Comparison of ENCODE assay signal across 12 cellular contexts in genomic region chr19:38035515-38036495, GRCh38.
A peak's percentile ranks its signal among the peaks of the same experiment; 100 is the strongest.
DNase-seq lines count a peak whose midpoint lies in the region; ATAC-seq, FAIRE-seq and TF ChIP-seq lines count a peak whose summit lies in the region.
"Had no signal": no experiment of that assay in that cellular context is flagged by ENCODE, and none has a peak within 500 bp of the region (broad histone marks: within the 10 kb centered on the region; RNA-seq: fewer than 3 reads in every experiment).

No MANE protein-coding gene starts in this region.

- peak overlapping the region; percentile 66 for H3K4ac ChIP-seq in H1 (replicated peaks; ENCODE audit: insufficient read length, low read depth, low read length)

- H3K9me3 ChIP-seq in H1 (ENCODE audit: insufficient read depth in 2 of 2, low read depth in 1 of 2, low read length in 1 of 2) (0 out of 4 replicates have a peak, but pooled peaks cover 0 to 2% of the 10 kb centered on the region in 2 experiments), psoas muscle (no peaks in the 10 kb centered on the region)

- TF ChIP-seq EP300 in H1 (IDR thresholded peaks at IDR 0.05; ENCODE audit: borderline replicate concordance in 1 of 2, low read depth in 2 of 2, low read length in 2 of 2), result no peak

- no peak overlapping the region for H4K5ac ChIP-seq in H1 (ENCODE audit: insufficient read length, low read depth, low read length)

- H2BK120ac ChIP-seq in H1 (replicated peaks; ENCODE audit: low read depth, low read length), result no peak overlapping the region

- H3K18ac ChIP-seq in H1 (ENCODE audit: extremely low read depth, low read length), result no peak overlapping the region

- FAIRE-seq in H1 (lab: Jason Lieb, UNC), result no peak

- 90% methylated on average over 17 of the region's 17 CpGs; no CpG with 5 or more reads in 1 of the 2 experiments for WGBS in H1 (ENCODE audit: extremely low coverage in 1 of 2, insufficient coverage in 1 of 2, insufficient read length in 1 of 2, insufficient replicate concordance in 2 of 2, low coverage in 1 of 2, low lambda C conversion rate in 2 of 2, missing lambda C conversion rate in 1 of 2), 2 experiments
- 46 to 59% (median 49%) methylated on average over 17 of the region's 17 CpGs for WGBS in psoas muscle, 3 donors

- DNase-seq in EH (ENCODE audit: low read depth), result peak; percentile 87
- peak; percentile 65 for DNase-seq in NCI-H226
- no peak for DNase-seq in H1 (ENCODE audit: low read depth in 1 of 2, low spot score in 2 of 2)
- DNase-seq in psoas muscle, result peak in 1 of 2 donors; percentile 72
- no peak for DNase-seq in effector CD8-positive, alpha-beta T cell (lab: John Stamatoyannopoulos, UW)
- no peak for DNase-seq in RPMI8226
- DNase-seq in stimulated activated CD8-positive, alpha-beta memory T cell treated with anti-CD3 and anti-CD28 coated beads, Interleukin-4, amount 100 ng/mL, for 48 hours, result no peak
- DNase-seq in CD1c-positive myeloid dendritic cell (ENCODE audit: extremely low spot score), result no peak
- DNase-seq: cerebellar nuclear complex, NCI-H345 had no signal

- no peaks in the 10 kb centered on the region; the same call in 1 of the 2 replicates for H3K23me2 ChIP-seq in H1 (ENCODE audit: low read depth, low read length)

- no peak overlapping the region for H2AFZ ChIP-seq in H1 (ENCODE audit: low read length)

- no peak overlapping the region for H3K23ac ChIP-seq in H1 (ENCODE audit: insufficient read length)

- no peak overlapping the region for H3K56ac ChIP-seq in H1 (replicated peaks; ENCODE audit: insufficient read length, low read depth, low read length)

- H3K79me2 ChIP-seq in H1 (ENCODE audit: control insufficient read depth in 1 of 2, insufficient read depth in 2 of 2, low read length in 2 of 2), result peaks cover 0 to 10% of the 10 kb centered on the region in 2 experiments; a peak in 1 of 4 replicates

- H2BK20ac ChIP-seq in H1 (ENCODE audit: low read length), result no peak overlapping the region

- no peak overlapping the region for H3K9ac ChIP-seq in H1 (replicated peaks in 1 of 4; ENCODE audit: extremely low read depth in 1 of 4, low read depth in 3 of 4, low read length in 3 of 4)

- H4K20me1 ChIP-seq in H1 (replicated peaks in 1 of 2; ENCODE audit: control insufficient read depth in 1 of 2, insufficient read depth in 2 of 2, low read length in 2 of 2), result peaks cover 2 to 11% of the 10 kb centered on the region in 2 experiments

- H2BK15ac ChIP-seq in H1 (ENCODE audit: low read length), result peak overlapping the region; percentile 46

- TF ChIP-seq CTCF in H1 (IDR thresholded peaks at IDR 0.05; ENCODE audit: control extremely low read depth in 1 of 3, insufficient read depth in 1 of 3, low read depth in 1 of 3, low read length in 3 of 3) (no peak), psoas muscle (IDR thresholded peaks at IDR 0.05) (no peak)

- intact Hi-C loops in psoas muscle (cut with DNase I), result loop anchor here in 1 of 2 donors (10.0 kb wide), 1 partner anchor 131 kb away; the partner anchor contains the start of genes SIPA1L3 and WDR87

- H3K4me3 ChIP-seq in H1 (ENCODE audit: extremely low read depth in 1 of 4, insufficient read depth in 2 of 4, low read depth in 3 of 4, low read length in 4 of 4), result no peak overlapping the region
- peak overlapping the region; percentile 18 for H3K4me3 ChIP-seq in psoas muscle
- H3K4me3 ChIP-seq: heart right ventricle had no signal

- peak; percentile 38 to 82 (median 70) for ATAC-seq in psoas muscle
- ATAC-seq: natural killer cell treated with Interleukin-12 subunit alpha and Interleukin-12 subunit beta and Interleukin-15 and Interleukin-18, amount 100 ng/mL, for 72 hours had no signal

- no peak for TF ChIP-seq POLR2A in H1 (IDR thresholded peaks at IDR 0.05; ENCODE audit: control extremely low read depth in 1 of 2, low read depth in 2 of 2, low read length in 2 of 2)

- CTCF ChIA-PET in H1 (lab: Charles Lee; ENCODE audit: partially characterized antibody), result interaction anchor here (0.8 to 3.3 kb wide), 5 partner anchors 10 to 59 kb away, joined by 3 to 14 read pairs (median 3); no protein-coding TSS in a partner anchor

- H3K4me1 ChIP-seq in H1 (replicated peaks in 1 of 4; ENCODE audit: control insufficient read depth in 3 of 4, insufficient read depth in 4 of 4, low read length in 3 of 4), result peaks cover 7 to 19% (median 14%) of the 10 kb centered on the region in 4 experiments
- H3K4me1 ChIP-seq in psoas muscle, result peaks cover 26% of the 10 kb centered on the region

- H4K91ac ChIP-seq in H1 (replicated peaks; ENCODE audit: insufficient read length, low read length), result peak overlapping the region; percentile 54

- peak overlapping the region; percentile 75; the same call in 1 of the 2 replicates for H2BK12ac ChIP-seq in H1 (ENCODE audit: low read depth, low read length)

- TF ChIP-seq RAD21 in H1 (IDR thresholded peaks at IDR 0.05 in 1 of 2, conservative IDR thresholded peaks at IDR 0.05 in 1 of 2; ENCODE audit: low read depth in 2 of 2, low read length in 2 of 2), result no peak

- H4K8ac ChIP-seq in H1 (ENCODE audit: extremely low read depth, insufficient read depth, low read length), result 0 out of 2 replicates have a peak overlapping the region, but pooled peaks have one; percentile 30

- H2AK5ac ChIP-seq in H1 (ENCODE audit: low read depth, low read length), result no peak overlapping the region; the same call in none of the 2 replicates

- POLR2A ChIA-PET in H1 (lab: Charles Lee; ENCODE audit: partially characterized antibody), result interaction anchor here (1.3 to 5.0 kb wide), 4 partner anchors 9 to 129 kb away, joined by 3 to 26 read pairs (median 4); partner anchors contain the start of genes SIPA1L3 and WDR87

- H3K27me3 ChIP-seq in H1 (replicated peaks in 1 of 4; ENCODE audit: control insufficient read depth in 3 of 4, extremely low read depth in 1 of 4, insufficient read depth in 3 of 4, low read length in 3 of 4) (no peaks in the 10 kb centered on the region), psoas muscle (ENCODE audit: insufficient read depth in 3 of 3, low read length in 2 of 3) (no peaks in the 10 kb centered on the region)
- H3K27me3 ChIP-seq: heart right ventricle had no signal

- no peak overlapping the region for H3K4me2 ChIP-seq in H1 (ENCODE audit: insufficient read depth in 1 of 2, low read depth in 2 of 2, low read length in 2 of 2)

- H3K27ac ChIP-seq in H1 (ENCODE audit: low read depth, low read length) (peak overlapping the region; percentile 23; the same call in 1 of the 2 replicates), psoas muscle (peak overlapping the region; percentile 72)
- H3K27ac ChIP-seq: heart right ventricle had no signal

- H3K79me1 ChIP-seq in H1 (ENCODE audit: low read depth, low read length), result peaks cover 9% of the 10 kb centered on the region

- peaks cover 0 to 1% (median 0%) of the 10 kb centered on the region in 4 experiments; a peak in 3 of 8 replicates for H3K36me3 ChIP-seq in H1 (ENCODE audit: control insufficient read depth in 2 of 4, insufficient read depth in 4 of 4, low read length in 3 of 4)
- H3K36me3 ChIP-seq in psoas muscle (ENCODE audit: insufficient read depth in 1 of 2, low read depth in 1 of 2), result no peaks in the 10 kb centered on the region

- H2BK5ac ChIP-seq in H1 (ENCODE audit: low read depth, low read length), result peak overlapping the region; percentile 54

- H3K14ac ChIP-seq in H1 (ENCODE audit: insufficient read length), result no peak overlapping the region

TF ChIP-seq in H1, 55 proteins besides CTCF, POLR2A, EP300 and RAD21:
- no peak for TF ChIP-seq CTBP2 (IDR thresholded peaks at IDR 0.05; ENCODE audit: borderline replicate concordance, insufficient read depth, insufficient read length, low read length)
- TF ChIP-seq BCL11A (IDR thresholded peaks at IDR 0.05; ENCODE audit: low read depth in 2 of 2, low read length in 2 of 2), result no peak
- TF ChIP-seq JUN (IDR thresholded peaks at IDR 0.05; ENCODE audit: low read depth, low read length), result no peak
- no peak for TF ChIP-seq USF2 (IDR thresholded peaks at IDR 0.05; ENCODE audit: low read length)
- no peak for TF ChIP-seq KDM5A (IDR thresholded peaks at IDR 0.05; ENCODE audit: low read length)
- TF ChIP-seq BRCA1 (IDR thresholded peaks at IDR 0.05; ENCODE audit: low read depth, low read length), result no peak
- TF ChIP-seq CBX5 (IDR thresholded peaks at IDR 0.05; ENCODE audit: low read depth, low read length), result no peak
- TF ChIP-seq, protein P1, sequence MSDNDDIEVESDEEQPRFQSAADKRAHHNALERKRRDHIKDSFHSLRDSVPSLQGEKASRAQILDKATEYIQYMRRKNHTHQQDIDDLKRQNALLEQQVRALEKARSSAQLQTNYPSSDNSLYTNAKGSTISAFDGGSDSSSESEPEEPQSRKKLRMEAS (IDR thresholded peaks at IDR 0.05), result no peak
- TF ChIP-seq ASH2L (IDR thresholded peaks at IDR 0.05; ENCODE audit: low read length), result no peak
- no peak for TF ChIP-seq PHF8 (conservative IDR thresholded peaks at IDR 0.05; ENCODE audit: low read depth, low read length)
- no peak for TF ChIP-seq SRF (IDR thresholded peaks at IDR 0.05; ENCODE audit: low read depth, low read length)
- TF ChIP-seq HDAC6 (IDR thresholded peaks at IDR 0.05; ENCODE audit: low read depth, low read length), result no peak
- no peak for TF ChIP-seq SP2 (IDR thresholded peaks at IDR 0.05; ENCODE audit: low read length)
- TF ChIP-seq CHD1 (IDR thresholded peaks at IDR 0.05; ENCODE audit: low read depth, low read length), result no peak
- TF ChIP-seq RXRA (IDR thresholded peaks at IDR 0.05; ENCODE audit: insufficient read depth, low read depth, low read length), result no peak

Comparison
In these comparisons a context has a peak if more than half of its experiments do, and no peak if none do; other contexts are left out.
1. DNase-seq: peak in EH (single experiment) and NCI-H226 (single experiment); none in H1 (0 of 2), effector CD8-positive, alpha-beta T cell (single experiment), RPMI8226 (single experiment), stimulated activated CD8-positive, alpha-beta memory T cell treated with anti-CD3 and anti-CD28 coated beads, Interleukin-4, amount 100 ng/mL, for 48 hours (single experiment) and CD1c-positive myeloid dendritic cell (single experiment).